Comparison of ENCODE assay signal across 11 cellular contexts in the genomic region with DNA sequence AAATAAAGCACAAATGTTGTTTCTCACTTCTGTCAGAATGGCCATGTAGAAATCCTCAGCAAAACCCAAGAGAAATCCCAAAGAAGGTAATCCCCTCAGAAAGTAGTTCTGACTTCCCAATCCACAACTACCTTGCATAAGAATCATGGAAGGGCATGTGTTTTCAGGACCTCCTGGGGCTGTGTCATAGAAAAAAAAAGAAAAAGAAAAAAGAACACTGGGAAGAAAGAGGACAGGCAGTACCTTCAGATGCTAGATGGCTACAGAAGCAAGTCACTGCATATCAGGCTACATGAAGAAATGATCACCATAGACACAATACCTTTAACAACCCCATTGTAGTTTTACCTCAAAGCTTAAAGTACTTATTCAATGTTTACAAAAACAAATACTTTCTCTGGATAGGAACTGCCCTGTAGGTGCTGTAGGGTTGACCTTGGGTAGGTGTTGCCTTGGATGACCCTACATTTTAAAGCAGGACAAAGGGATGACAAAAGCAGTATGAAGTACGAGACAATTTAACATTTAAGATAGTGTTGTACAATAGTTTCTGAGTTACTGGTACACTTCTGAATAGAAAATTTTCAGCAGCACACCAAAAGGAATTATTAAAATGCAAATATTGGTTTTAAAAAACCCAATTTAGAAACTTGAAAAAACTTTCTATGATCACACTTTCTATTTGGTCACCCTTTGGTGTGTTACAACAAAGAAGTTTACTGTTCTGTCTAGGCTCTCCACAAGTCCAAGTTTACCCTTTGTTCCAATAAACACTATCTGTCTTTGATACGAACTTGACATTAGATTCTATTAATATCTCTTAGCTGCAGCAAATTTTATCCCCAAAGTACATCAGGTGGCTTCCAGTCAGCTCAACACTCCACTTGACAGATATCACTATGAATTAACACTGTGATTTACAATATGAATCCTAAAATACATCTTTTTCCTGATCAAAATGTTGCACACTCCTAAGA. TPM values are rescaled to one million over a fixed set of nuclear protein-coding genes. Genes with fewer than 3 reads are reported as not detected.
DNase-seq lines count a peak whose midpoint lies in the region; ATAC-seq and TF ChIP-seq lines count a peak whose summit lies in the region.
"Had no signal": no experiment of that assay in that cellular context is flagged by ENCODE, and none has a peak within 500 bp of the region (broad histone marks: within the 10 kb centered on the region; RNA-seq: fewer than 3 reads in every experiment).

No MANE protein-coding gene starts in this region.

- POLR2A ChIA-PET in HEK293 (lab: Yijun Ruan, JAX) (no interaction called here), activated B cell treated with CpG ODN at 0.5 μM for 24 hours (lab: Charles Lee) (no interaction called here)

- H3K27me3 Mint-ChIP-seq in activated B cell treated with CpG ODN at 0.5 μM for 24 hours, result no peaks in the 10 kb centered on the region
- H3K27me3 Mint-ChIP-seq: activated naive CD4-positive, alpha-beta T cell treated with anti-CD3 and anti-CD28 coated beads, Interleukin-2, amount 10 ng/mL, durations not matched to agents 7 days and 5 days had no signal

- H3K9me3 ChIP-seq in HEK293 (ENCODE audit: control insufficient read depth, insufficient read depth, low read depth, low read length) (no peaks in the 10 kb centered on the region), right atrium auricular region (no peaks in the 10 kb centered on the region), left lung (no peaks in the 10 kb centered on the region)
- H3K9me3 ChIP-seq: gastrocnemius medialis, mucosa of descending colon, transverse colon had no signal

- no peak for ATAC-seq in activated B cell treated with CpG ODN at 0.5 μM for 24 hours (ENCODE audit: low read depth)
- no peak for ATAC-seq in HG03460 (IDR thresholded peaks at IDR 0.05; ENCODE audit: unreplicated experiment)
- ATAC-seq in left lung, result no peak
- ATAC-seq: mucosa of descending colon had no signal

- peaks cover 13% of the 10 kb centered on the region for H3K4me1 ChIP-seq in HEK293 (ENCODE audit: control insufficient read depth, insufficient read depth, low read length)
- peaks cover 0 to 64% of the 10 kb centered on the region in 2 donors for H3K4me1 ChIP-seq in right atrium auricular region
- peaks cover 0 to 59% of the 10 kb centered on the region in 2 donors for H3K4me1 ChIP-seq in left lung

- H3K4me3 ChIP-seq in HEK293 (ENCODE audit: low read depth, low read length) (no peak overlapping the region), right atrium auricular region (no peak overlapping the region), left lung (no peak overlapping the region)
- H3K4me3 ChIP-seq: gastrocnemius medialis, mucosa of descending colon, transverse colon had no signal

- peak overlapping the region; percentile 38 for H3K27ac Mint-ChIP-seq in activated B cell treated with CpG ODN at 0.5 μM for 24 hours
- H3K27ac Mint-ChIP-seq: activated naive CD4-positive, alpha-beta T cell treated with anti-CD3 and anti-CD28 coated beads, Interleukin-2, amount 10 ng/mL, durations not matched to agents 7 days and 5 days had no signal

- intact Hi-C loops in activated B cell treated with CpG ODN at 0.5 μM for 24 hours (cut with micrococcal nuclease), result no loop called here
- intact Hi-C loops in left lung (cut with DNase I), result no loop called here

- H3K27ac ChIP-seq in HEK293 (ENCODE audit: extremely low read depth, low read depth, low read length) (no peak overlapping the region), right atrium auricular region (peak overlapping the region; percentile 74 to 81), substantia nigra (ENCODE audit: low read depth, low read length, poor library complexity, severe bottlenecking) (peak overlapping the region; percentile 35), left lung (no peak overlapping the region)
- H3K27ac ChIP-seq: transverse colon had no signal

- no peak overlapping the region for H3K4me3 Mint-ChIP-seq in activated B cell treated with CpG ODN at 0.5 μM for 24 hours
- H3K4me3 Mint-ChIP-seq: activated naive CD4-positive, alpha-beta T cell treated with anti-CD3 and anti-CD28 coated beads, Interleukin-2, amount 10 ng/mL, durations not matched to agents 7 days and 5 days had no signal

- H3K4me1 Mint-ChIP-seq in activated B cell treated with CpG ODN at 0.5 μM for 24 hours, result peaks cover 61% of the 10 kb centered on the region

- H3K36me3 Mint-ChIP-seq in activated B cell treated with CpG ODN at 0.5 μM for 24 hours (ENCODE audit: low read depth), result peaks cover 12% of the 10 kb centered on the region

- CTCF ChIA-PET in HEK293 (lab: Yijun Ruan, JAX), result interaction anchor here (1.1 to 1.5 kb wide), 2 partner anchors 58 to 96 kb away, joined by 4 to 5 read pairs; no protein-coding TSS in a partner anchor
- CTCF ChIA-PET in activated B cell treated with CpG ODN at 0.5 μM for 24 hours (lab: Charles Lee), result no interaction called here

- peaks cover 6 to 27% of the 10 kb centered on the region in 2 experiments for H3K36me3 ChIP-seq in HEK293 (ENCODE audit: control insufficient read depth in 2 of 2, insufficient read depth in 1 of 2, low read length in 2 of 2)
- H3K36me3 ChIP-seq in right atrium auricular region, result no peaks in the 10 kb centered on the region
- H3K36me3 ChIP-seq in left lung, result no peaks in the 10 kb centered on the region
- H3K36me3 ChIP-seq: gastrocnemius medialis, transverse colon had no signal

- DNase-seq in activated B cell treated with CpG ODN at 0.5 μM for 24 hours, result no peak
- no peak for DNase-seq in right atrium auricular region (ENCODE audit: low spot score)
- no peak for DNase-seq in substantia nigra (lab: John Stamatoyannopoulos, UW)
- no peak for DNase-seq in NOMO-1 treated with dmso at 0.1 percent for 144 hours (lab: John Stamatoyannopoulos, UW; ENCODE audit: unreplicated experiment)
- DNase-seq in left lung, result no peak
- DNase-seq: activated naive CD4-positive, alpha-beta T cell treated with anti-CD3 and anti-CD28 coated beads, Interleukin-2, amount 10 ng/mL, durations not matched to agents 7 days and 5 days; gastrocnemius medialis; mucosa of descending colon; transverse colon had no signal

- no peak for TF ChIP-seq CTCF in HEK293 (tag by site-specific recombination; IDR thresholded peaks at IDR 0.05)
- TF ChIP-seq CTCF in activated B cell treated with CpG ODN at 0.5 μM for 24 hours (IDR thresholded peaks at IDR 0.05), result no peak
- no peak for TF ChIP-seq CTCF in right atrium auricular region (IDR thresholded peaks at IDR 0.05)
- TF ChIP-seq CTCF in left lung (IDR thresholded peaks at IDR 0.05), result no peak

- H3K9me3 Mint-ChIP-seq in activated B cell treated with CpG ODN at 0.5 μM for 24 hours, result no peaks in the 10 kb centered on the region
- H3K9me3 Mint-ChIP-seq: activated naive CD4-positive, alpha-beta T cell treated with anti-CD3 and anti-CD28 coated beads, Interleukin-2, amount 10 ng/mL, durations not matched to agents 7 days and 5 days had no signal

- H3K27me3 ChIP-seq in right atrium auricular region (no peaks in the 10 kb centered on the region), left lung (no peaks in the 10 kb centered on the region)
- H3K27me3 ChIP-seq: gastrocnemius medialis, transverse colon had no signal

TF ChIP-seq in HEK293, 187 proteins besides CTCF, POLR2A, EP300 and RAD21:
- no peak for TF ChIP-seq ZNF610 (tag by site-specific recombination; IDR thresholded peaks at IDR 0.05; ENCODE audit: borderline replicate concordance)
- TF ChIP-seq GLIS1 (tag by site-specific recombination; IDR thresholded peaks at IDR 0.05), result peak; percentile 35; the same call in 1 of the 2 replicates
- TF ChIP-seq ZNF768 (tag by site-specific recombination; IDR thresholded peaks at IDR 0.05), result no peak

RNA-seq across cellular contexts. Expression of a gene that starts 5.0 kb away (rescaled TPM):
- total RNA-seq in activated B cell treated with CpG ODN at 0.5 μM for 24 hours (23.1 and 24.4 TPM in 2 replicates), right atrium auricular region (10 to 100 TPM; 12.8 to 21.8 TPM), left lung (10 to 100 TPM; 10.5 to 13.1 TPM)

RNA-seq across cellular contexts. Expression of a gene that starts 23.4 kb away (rescaled TPM):
- total RNA-seq in activated B cell treated with CpG ODN at 0.5 μM for 24 hours (0.10 and 0.29 TPM in 2 replicates), right atrium auricular region (1 to 10 TPM in 1 of 2 donors, under 1 TPM in 1; 0.70 to 1.3 TPM), left lung (1 to 10 TPM; 2.7 to 4.3 TPM)

Comparison
In these comparisons a context has a peak if more than half of its experiments do, and no peak if none do; other contexts are left out.
1. H3K27ac ChIP-seq: peak in right atrium auricular region (2 of 2) and substantia nigra (single experiment); none in HEK293 (single experiment) and left lung (0 of 2).